In the genomic region with DNA sequence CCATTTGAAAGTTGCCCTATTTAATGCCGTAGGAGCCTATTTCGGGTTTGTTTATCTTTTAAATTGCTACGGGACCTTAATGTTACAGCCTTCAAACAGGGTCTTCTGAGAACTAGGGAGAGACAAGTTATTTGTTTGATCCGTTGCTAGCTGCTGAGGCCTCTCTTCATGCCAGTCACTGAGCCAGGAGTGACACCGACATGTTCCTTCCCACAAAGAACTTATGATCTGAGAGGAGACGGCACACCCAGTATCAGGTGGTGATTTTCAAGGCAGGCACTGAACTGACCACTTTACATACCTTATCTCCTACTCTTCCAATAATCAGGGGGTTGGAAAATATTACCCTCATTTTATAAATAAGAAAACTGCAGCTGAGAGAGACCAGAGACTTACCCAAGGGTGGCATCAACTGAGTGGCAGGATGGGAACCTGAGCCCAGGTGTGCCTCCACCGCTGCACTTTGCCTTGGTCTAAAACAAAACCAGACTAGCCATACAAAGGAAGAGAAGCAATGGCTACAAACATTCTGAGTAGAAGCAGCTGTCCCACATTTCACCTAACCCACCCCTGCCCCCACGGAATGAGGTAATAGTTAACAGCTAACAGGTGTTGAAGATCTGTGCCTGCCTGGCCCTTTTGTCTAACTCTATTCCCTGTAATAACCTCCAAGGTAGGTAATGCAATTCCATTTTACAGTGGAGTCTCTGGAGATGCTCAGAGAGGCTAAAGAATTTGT, we compare ENCODE assay signal across 12 cellular contexts. TPM values are rescaled to one million over a fixed set of nuclear protein-coding genes. Genes with fewer than 3 reads are reported as not detected.
A peak's percentile ranks its signal among the peaks of the same experiment; 100 is the strongest.
DNase-seq lines count a peak whose midpoint lies in the region; TF ChIP-seq lines count a peak whose summit lies in the region.
"Had no signal": no experiment of that assay in that cellular context is flagged by ENCODE, and none has a peak within 500 bp of the region (broad histone marks: within the 10 kb centered on the region; RNA-seq: fewer than 3 reads in every experiment).

No MANE protein-coding gene starts in this region.

- DNase-seq in NCI-H1694 (lab: John Stamatoyannopoulos, UW), result peak; percentile 10
- DNase-seq in mesothelial cell of epicardium (ENCODE audit: low spot score in 2 of 2, unreplicated experiment in 2 of 2), result no peak
- DNase-seq in suprapubic skin (ENCODE audit: low spot score in 2 of 2), result no peak
- no peak for DNase-seq in GDM1 (lab: John Stamatoyannopoulos, UW)
- no peak for DNase-seq in dermis blood vessel endothelial cell
- DNase-seq in NCI-H187 (lab: John Stamatoyannopoulos, UW), result no peak
- DNase-seq in HCEC 1CT, result no peak
- DNase-seq: activated T-cell treated with anti-CD3 and anti-CD28 coated beads, Interleukin-2, amount 50 U/mL, for 72 hours; foreskin keratinocyte; mesendoderm; SIG-M5 had no signal

- H3K9me3 Mint-ChIP-seq in brain, result no peaks in the 10 kb centered on the region
- H3K9me3 Mint-ChIP-seq in mesothelial cell of epicardium, result no peaks in the 10 kb centered on the region
- H3K9me3 Mint-ChIP-seq: activated T-cell treated with anti-CD3 and anti-CD28 coated beads, Interleukin-2, amount 50 U/mL, for 72 hours had no signal

- no peak overlapping the region for H3K4me3 ChIP-seq in suprapubic skin

- peaks cover 91% of the 10 kb centered on the region for H3K4me1 Mint-ChIP-seq in brain
- peaks cover 89% of the 10 kb centered on the region for H3K4me1 Mint-ChIP-seq in mesothelial cell of epicardium

- H3K27me3 ChIP-seq in suprapubic skin, result no peaks in the 10 kb centered on the region
- H3K27me3 ChIP-seq: foreskin keratinocyte had no signal

- H3K27ac Mint-ChIP-seq in brain, result peak overlapping the region; percentile 61 to 99 (median 95)
- peak overlapping the region; percentile 85 for H3K27ac Mint-ChIP-seq in mesothelial cell of epicardium
- H3K27ac Mint-ChIP-seq: activated T-cell treated with anti-CD3 and anti-CD28 coated beads, Interleukin-2, amount 50 U/mL, for 72 hours had no signal

- 74% methylated on average over 8 of the region's 8 CpGs for WGBS in suprapubic skin

- peaks cover 69% of the 10 kb centered on the region for H3K4me1 ChIP-seq in suprapubic skin

- H3K36me3 Mint-ChIP-seq in brain, result no peaks in the 10 kb centered on the region
- H3K36me3 Mint-ChIP-seq in mesothelial cell of epicardium, result no peaks in the 10 kb centered on the region

- H3K27me3 Mint-ChIP-seq in brain (peaks cover 2% of the 10 kb centered on the region), mesothelial cell of epicardium (ENCODE audit: low read depth) (no peaks in the 10 kb centered on the region)

- H3K4me3 Mint-ChIP-seq in brain (no peak overlapping the region), mesothelial cell of epicardium (no peak overlapping the region)
- H3K4me3 Mint-ChIP-seq: activated T-cell treated with anti-CD3 and anti-CD28 coated beads, Interleukin-2, amount 50 U/mL, for 72 hours had no signal

- TF ChIP-seq EP300 in suprapubic skin (IDR thresholded peaks at IDR 0.05), result no peak

- no peak for TF ChIP-seq POLR2A in suprapubic skin (IDR thresholded peaks at IDR 0.05)

- peak overlapping the region; percentile 53 for H3K27ac ChIP-seq in suprapubic skin
- H3K27ac ChIP-seq: foreskin keratinocyte had no signal

- H3K36me3 ChIP-seq in suprapubic skin, result no peaks in the 10 kb centered on the region

- no peaks in the 10 kb centered on the region for H3K9me3 ChIP-seq in suprapubic skin

- TF ChIP-seq CTCF in brain (conservative IDR thresholded peaks at IDR 0.05) (no peak), mesothelial cell of epicardium (IDR thresholded peaks at IDR 0.05; ENCODE audit: unreplicated experiment) (no peak), suprapubic skin (IDR thresholded peaks at IDR 0.05) (no peak)

RNA-seq across cellular contexts. Expression of a gene that starts 40.4 kb away (rescaled TPM):
- polyA plus RNA-seq in brain (ENCODE audit: insufficient read depth, low read depth, low replicate concordance), result 8.7 TPM
- total RNA-seq in mesothelial cell of epicardium (9.2 to 9.9 TPM (median 9.7 TPM) in 3 replicates), suprapubic skin (10 to 100 TPM in 1 of 4 donors, 1 to 10 TPM in 3; 4.8 to 10.3 (median 6.3) TPM), dermis blood vessel endothelial cell (0.51 TPM in 2 replicates)
